ENCODE assay signal across 17 cellular contexts in genomic region chr20:12252793-12253192, GRCh38.
"Had no signal": no experiment of that assay in that cellular context is flagged by ENCODE, and none has a peak within 500 bp of the region (broad histone marks: within the 10 kb centered on the region; RNA-seq: fewer than 3 reads in every experiment).

No MANE protein-coding gene starts in this region.

- H3K4me1 ChIP-seq: prostate gland, tibial artery, vagina had no signal

- H3K36me3 ChIP-seq: prostate gland, tibial artery, vagina, WERI-Rb-1 had no signal

- H3K27me3 ChIP-seq: tibial artery, vagina had no signal

- H3K27ac ChIP-seq: epithelial cell of prostate, prostate gland, tibial artery, vagina, WERI-Rb-1 had no signal

- H3K9me3 ChIP-seq: prostate gland, tibial artery, vagina had no signal

- DNase-seq: activated CD4-positive, alpha-beta memory T cell treated with anti-CD3 and anti-CD28 coated beads for 36 hours; activated CD4-positive, alpha-beta T cell treated with anti-CD3 and anti-CD28 coated beads for 36 hours; activated CD8-positive, alpha-beta memory T cell treated with anti-CD3 and anti-CD28 coated beads, Interleukin-2, amount 10 ng/mL, durations not matched to agents 7 days and 5 days; activated naive CD4-positive, alpha-beta T cell treated with anti-CD3 and anti-CD28 coated beads, Interleukin-2, amount 50 U/mL, for 16 hours; activated T-cell treated with anti-CD3 and anti-CD28 coated beads, Interleukin-2, amount 50 U/mL, for 1 hour; effector memory CD8-positive, alpha-beta T cell; nephron progenitor cell; occipital lobe; right cardiac atrium; small intestine; stimulated activated CD4-positive, alpha-beta T cell treated with anti-CD3 and anti-CD28 coated beads, Interleukin-4, amount 100 ng/mL, for 24 hours; stimulated activated naive CD4-positive, alpha-beta T cell; tibial artery; WERI-Rb-1 had no signal

- ATAC-seq: activated CD4-positive, alpha-beta T cell treated with anti-CD3 and anti-CD28 coated beads for 36 hours; activated CD8-positive, alpha-beta memory T cell treated with anti-CD3 and anti-CD28 coated beads, Interleukin-2, amount 10 ng/mL, durations not matched to agents 7 days and 5 days; effector memory CD8-positive, alpha-beta T cell; right cardiac atrium had no signal

- H3K4me3 ChIP-seq: prostate gland, tibial artery, vagina had no signal
